In the genomic region with DNA sequence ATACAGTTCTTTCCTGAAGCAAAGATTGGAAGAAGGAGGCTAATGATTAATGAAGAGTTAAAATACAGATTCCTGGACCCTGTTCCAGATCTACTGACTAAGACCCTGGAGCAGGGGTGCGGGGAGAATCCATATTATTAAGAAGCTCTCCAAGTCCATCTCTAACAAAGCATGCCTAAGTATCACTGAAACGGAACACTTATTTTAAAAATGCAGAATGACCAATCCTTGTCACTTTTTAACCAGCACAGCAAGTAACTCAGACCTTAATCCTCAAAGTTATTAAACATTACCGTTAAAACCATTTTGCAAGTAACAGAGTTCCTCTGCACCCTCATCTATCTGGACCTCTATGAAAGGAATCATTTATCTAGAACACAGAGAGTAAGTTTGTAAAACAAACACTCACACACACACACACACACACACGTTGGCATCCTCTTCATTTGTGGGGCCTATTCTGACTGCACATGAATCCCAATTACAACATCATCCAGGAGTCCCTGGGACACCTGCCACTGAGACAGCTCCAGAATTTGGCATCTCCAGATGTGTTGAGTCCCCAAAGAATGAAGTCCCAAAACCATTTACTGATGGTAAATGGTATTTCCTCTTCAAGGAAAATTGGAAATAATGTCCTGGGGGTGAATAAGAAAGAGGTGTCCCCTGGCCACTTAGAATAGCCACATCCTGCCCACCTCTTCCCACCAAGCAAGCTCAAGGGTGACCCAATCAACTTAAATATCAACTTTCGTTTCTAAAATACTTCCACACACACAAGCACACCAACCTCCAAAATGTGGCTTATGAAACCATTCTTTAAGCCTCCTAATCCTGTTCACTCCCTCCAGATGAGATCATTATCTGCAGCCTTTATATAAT, we compare ENCODE assay signal across 23 cellular contexts.
DNase-seq lines count a peak whose midpoint lies in the region; ATAC-seq, FAIRE-seq and TF ChIP-seq lines count a peak whose summit lies in the region.
"Had no signal": no experiment of that assay in that cellular context is flagged by ENCODE, and none has a peak within 500 bp of the region (broad histone marks: within the 10 kb centered on the region; RNA-seq: fewer than 3 reads in every experiment).

No MANE protein-coding gene starts in this region.

- no peaks in the 10 kb centered on the region for H3K36me3 ChIP-seq in osteoblast (ENCODE audit: insufficient read depth, low read length)
- H3K36me3 ChIP-seq: neutrophil, spleen had no signal

- no peak overlapping the region for H3K4me3 ChIP-seq in osteoblast (ENCODE audit: insufficient read depth, low read length)
- H3K4me3 ChIP-seq: spleen had no signal

- peak overlapping the region; percentile 64 for H3K27ac ChIP-seq in osteoblast (ENCODE audit: low read depth, low read length)
- H3K27ac ChIP-seq: neutrophil, spleen had no signal

- H3K9me3 ChIP-seq in osteoblast (ENCODE audit: low read depth, low read length), result no peaks in the 10 kb centered on the region
- H3K9me3 ChIP-seq: neutrophil, spleen had no signal

- H4K20me1 ChIP-seq in osteoblast (ENCODE audit: insufficient read depth, low read length), result no peaks in the 10 kb centered on the region

- H3K4me2 ChIP-seq in osteoblast (ENCODE audit: insufficient read depth, low read length), result no peak overlapping the region

- FAIRE-seq in GM19239 (lab: Jason Lieb, UNC), result peak; percentile 64

- peaks cover 53% of the 10 kb centered on the region for H3K4me1 ChIP-seq in osteoblast (ENCODE audit: insufficient read depth, low read length)
- H3K4me1 ChIP-seq: spleen had no signal

- ATAC-seq in GM21381 (IDR thresholded peaks at IDR 0.05; ENCODE audit: unreplicated experiment) (no peak), GM18502 (IDR thresholded peaks at IDR 0.05; ENCODE audit: poor library complexity, unreplicated experiment) (no peak)
- ATAC-seq: CD8-positive, alpha-beta T cell; stimulated activated naive CD8-positive, alpha-beta T cell treated with anti-CD3 and anti-CD28 coated beads, Interleukin-15, Interleukin-2, amounts not matched to agents 100 U/mL and 50 U/mL, for 24 hours; WTC11 had no signal

- no peaks in the 10 kb centered on the region for H3K27me3 ChIP-seq in osteoblast (ENCODE audit: insufficient read depth, low read length)
- H3K27me3 ChIP-seq: neutrophil, spleen had no signal

- no peak overlapping the region for H2AFZ ChIP-seq in osteoblast (ENCODE audit: low read length)

- peaks cover 32% of the 10 kb centered on the region for H3K79me2 ChIP-seq in osteoblast (ENCODE audit: insufficient read depth, low read length)

- DNase-seq in GM19239 (ENCODE audit: insufficient read length, low spot score) (no peak), RPMI7951 (ENCODE audit: low read depth) (peak; percentile 34), glomerular visceral epithelial cell (ENCODE audit: extremely low spot score) (peak; percentile 94), osteoblast (ENCODE audit: insufficient read length, low spot score, missing footprints) (no peak), retina (no peak), midbrain (lab: John Stamatoyannopoulos, UW) (no peak)
- DNase-seq: activated CD4-positive, alpha-beta T cell treated with anti-CD3 and anti-CD28 coated beads, Interleukin-2, amount 50 U/mL, for 48 hours; activated CD8-positive, alpha-beta memory T cell treated with anti-CD3 and anti-CD28 coated beads, Interleukin-2, amount 50 U/mL, for 48 hours; CD8-positive, alpha-beta T cell; DMS79; effector memory CD4-positive, alpha-beta T cell; NCI-H2107; NCI-H510A; NK-92 treated with Interleukin-12 subunit alpha and Interleukin-12 subunit beta, amount 100 ng/mL, for 24 hours; RPMI8226; spleen; stimulated activated CD4-positive, alpha-beta T cell treated with anti-CD3 and anti-CD28 coated beads, Interleukin-4, amount 100 ng/mL, for 4 hours; stimulated activated naive CD8-positive, alpha-beta T cell treated with anti-CD3 and anti-CD28 coated beads, Interleukin-15, Interleukin-2, amounts not matched to agents 100 U/mL and 50 U/mL, for 24 hours; T1000 had no signal

- TF ChIP-seq CTCF in osteoblast (IDR thresholded peaks at IDR 0.05; ENCODE audit: extremely low read depth, low read depth, low read length), result no peak

Comparison
In these comparisons a context has a peak if more than half of its experiments do, and no peak if none do; other contexts are left out.
1. DNase-seq: peak in RPMI7951 (single experiment) and glomerular visceral epithelial cell (single experiment); none in GM19239 (single experiment), osteoblast (single experiment), retina (single experiment) and midbrain (single experiment).